ENCODE assay signal across 1 cellular context in the genomic region with DNA sequence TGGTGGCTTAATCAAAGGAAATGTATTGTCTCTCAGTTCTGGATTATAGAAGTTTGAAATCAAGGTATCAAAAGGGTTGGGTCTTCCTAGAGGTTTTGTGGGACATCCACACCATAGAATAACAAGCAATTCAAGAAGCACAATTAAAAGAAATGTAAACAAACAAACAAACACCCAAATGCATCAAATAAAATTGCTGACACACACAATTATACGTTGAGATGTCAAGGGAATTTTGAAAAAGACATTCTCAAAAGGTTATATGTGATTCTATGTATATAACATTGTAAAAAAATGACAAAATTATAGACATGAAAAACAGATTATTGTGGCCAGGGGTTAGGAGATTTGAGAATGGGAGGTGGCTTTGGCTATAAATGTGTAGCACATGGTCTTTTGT.
A peak's percentile ranks its signal among the peaks of the same experiment; 100 is the strongest.
TF ChIP-seq lines count a peak whose summit lies in the region.

No MANE protein-coding gene starts in this region.

TF ChIP-seq in K562, 482 proteins besides CTCF, POLR2A, EP300 and RAD21 (continued from another document):
- TF ChIP-seq, protein P1, sequence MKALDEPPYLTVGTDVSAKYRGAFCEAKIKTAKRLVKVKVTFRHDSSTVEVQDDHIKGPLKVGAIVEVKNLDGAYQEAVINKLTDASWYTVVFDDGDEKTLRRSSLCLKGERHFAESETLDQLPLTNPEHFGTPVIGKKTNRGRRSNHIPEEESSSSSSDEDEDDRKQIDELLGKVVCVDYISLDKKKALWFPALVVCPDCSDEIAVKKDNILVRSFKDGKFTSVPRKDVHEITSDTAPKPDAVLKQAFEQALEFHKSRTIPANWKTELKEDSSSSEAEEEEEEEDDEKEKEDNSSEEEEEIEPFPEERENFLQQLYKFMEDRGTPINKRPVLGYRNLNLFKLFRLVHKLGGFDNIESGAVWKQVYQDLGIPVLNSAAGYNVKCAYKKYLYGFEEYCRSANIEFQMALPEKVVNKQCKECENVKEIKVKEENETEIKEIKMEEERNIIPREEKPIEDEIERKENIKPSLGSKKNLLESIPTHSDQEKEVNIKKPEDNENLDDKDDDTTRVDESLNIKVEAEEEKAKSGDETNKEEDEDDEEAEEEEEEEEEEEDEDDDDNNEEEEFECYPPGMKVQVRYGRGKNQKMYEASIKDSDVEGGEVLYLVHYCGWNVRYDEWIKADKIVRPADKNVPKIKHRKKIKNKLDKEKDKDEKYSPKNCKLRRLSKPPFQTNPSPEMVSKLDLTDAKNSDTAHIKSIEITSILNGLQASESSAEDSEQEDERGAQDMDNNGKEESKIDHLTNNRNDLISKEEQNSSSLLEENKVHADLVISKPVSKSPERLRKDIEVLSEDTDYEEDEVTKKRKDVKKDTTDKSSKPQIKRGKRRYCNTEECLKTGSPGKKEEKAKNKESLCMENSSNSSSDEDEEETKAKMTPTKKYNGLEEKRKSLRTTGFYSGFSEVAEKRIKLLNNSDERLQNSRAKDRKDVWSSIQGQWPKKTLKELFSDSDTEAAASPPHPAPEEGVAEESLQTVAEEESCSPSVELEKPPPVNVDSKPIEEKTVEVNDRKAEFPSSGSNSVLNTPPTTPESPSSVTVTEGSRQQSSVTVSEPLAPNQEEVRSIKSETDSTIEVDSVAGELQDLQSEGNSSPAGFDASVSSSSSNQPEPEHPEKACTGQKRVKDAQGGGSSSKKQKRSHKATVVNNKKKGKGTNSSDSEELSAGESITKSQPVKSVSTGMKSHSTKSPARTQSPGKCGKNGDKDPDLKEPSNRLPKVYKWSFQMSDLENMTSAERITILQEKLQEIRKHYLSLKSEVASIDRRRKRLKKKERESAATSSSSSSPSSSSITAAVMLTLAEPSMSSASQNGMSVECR (CRISPR knock-in tag; IDR thresholded peaks at IDR 0.05) = no peak
- TF ChIP-seq DDX20 (tag; IDR thresholded peaks at IDR 0.05; ENCODE audit: low read depth) (no peak), SAFB2 (IDR thresholded peaks at IDR 0.05; ENCODE audit: borderline replicate concordance, low read depth, low read length, severe bottlenecking) (no peak), NR4A1 (CRISPR knock-in tag; IDR thresholded peaks at IDR 0.05) (no peak), NR4A1 (tag; IDR thresholded peaks at IDR 0.05) (no peak), MAFG (tag; conservative IDR thresholded peaks at IDR 0.05) (peak; percentile 43; the same call in 1 of the 2 replicates), ILK (tag; IDR thresholded peaks at IDR 0.05; ENCODE audit: borderline replicate concordance, low read depth) (no peak), MAFK (IDR thresholded peaks at IDR 0.05; ENCODE audit: low read length) (peak; percentile 53), ETV6 (IDR thresholded peaks at IDR 0.05; ENCODE audit: borderline replicate concordance in 1 of 2, low read depth in 2 of 2, low read length in 1 of 2) (no peak), ETV6 (CRISPR knock-in tag; IDR thresholded peaks at IDR 0.05; ENCODE audit: borderline replicate concordance) (no peak), MAFF (IDR thresholded peaks at IDR 0.05; ENCODE audit: low read length) (peak; percentile 69; the same call in 1 of the 2 replicates)
- TF ChIP-seq, protein P2, sequence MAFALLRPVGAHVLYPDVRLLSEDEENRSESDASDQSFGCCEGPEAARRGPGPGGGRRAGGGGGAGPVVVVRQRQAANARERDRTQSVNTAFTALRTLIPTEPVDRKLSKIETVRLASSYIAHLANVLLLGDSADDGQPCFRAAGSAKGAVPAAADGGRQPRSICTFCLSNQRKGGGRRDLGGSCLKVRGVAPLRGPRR (CRISPR knock-in tag; IDR thresholded peaks at IDR 0.05) = no peak
- TF ChIP-seq, protein P3, sequence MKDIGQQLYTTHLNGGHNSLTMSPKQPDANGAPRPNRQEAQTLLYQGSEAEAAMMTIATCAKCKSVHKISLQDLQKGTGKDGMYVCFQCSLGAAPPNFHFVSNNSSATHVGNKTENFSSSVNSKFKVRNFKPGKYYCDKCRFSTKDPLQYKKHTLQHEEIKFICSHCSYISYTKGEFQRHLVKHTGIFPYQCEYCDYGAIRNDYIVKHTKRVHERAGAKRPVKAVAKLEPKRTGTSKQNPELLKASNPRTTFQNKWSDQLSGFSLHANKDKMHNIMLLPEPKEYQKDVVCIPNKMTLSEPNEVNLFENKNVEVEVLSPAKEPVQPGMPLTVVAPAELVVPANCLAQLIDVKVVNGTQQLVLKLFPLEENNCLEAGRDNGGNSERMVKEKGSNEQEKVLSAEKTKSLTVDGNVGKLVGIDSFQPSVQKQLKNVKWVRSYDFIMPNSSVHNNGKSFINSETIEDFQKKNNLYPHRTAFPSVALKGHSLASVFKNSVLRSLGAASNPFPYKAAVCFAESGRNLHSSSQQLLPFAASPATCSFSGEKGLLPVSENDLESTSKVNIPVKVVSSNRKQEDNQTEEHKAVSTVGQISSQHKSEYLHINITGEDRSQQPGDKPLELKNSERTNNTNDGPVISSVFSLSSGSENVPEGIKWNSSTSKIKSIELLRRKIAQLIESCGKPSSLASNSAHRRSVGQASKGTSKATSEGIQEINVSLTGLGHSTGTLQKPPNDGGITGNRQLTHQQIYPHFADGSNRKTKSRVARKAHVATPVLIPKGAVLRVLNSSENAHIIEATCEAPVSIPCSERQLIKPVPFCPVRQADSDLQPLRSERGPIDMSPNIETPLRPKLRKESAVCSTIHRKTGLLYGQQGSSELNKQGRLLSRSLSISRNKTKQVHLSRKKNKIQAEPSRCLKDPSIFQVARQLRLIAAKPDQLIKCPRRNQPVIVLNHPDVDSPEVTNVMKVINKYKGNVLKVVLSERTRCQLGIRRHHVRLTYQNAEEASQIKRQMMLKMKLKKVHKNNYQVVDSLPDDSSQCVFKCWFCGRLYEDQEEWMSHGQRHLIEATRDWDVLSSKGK (CRISPR knock-in tag; IDR thresholded peaks at IDR 0.05) = no peak
TF ChIP-seq in K562: peak in this region for 5.
